In the genomic region with DNA sequence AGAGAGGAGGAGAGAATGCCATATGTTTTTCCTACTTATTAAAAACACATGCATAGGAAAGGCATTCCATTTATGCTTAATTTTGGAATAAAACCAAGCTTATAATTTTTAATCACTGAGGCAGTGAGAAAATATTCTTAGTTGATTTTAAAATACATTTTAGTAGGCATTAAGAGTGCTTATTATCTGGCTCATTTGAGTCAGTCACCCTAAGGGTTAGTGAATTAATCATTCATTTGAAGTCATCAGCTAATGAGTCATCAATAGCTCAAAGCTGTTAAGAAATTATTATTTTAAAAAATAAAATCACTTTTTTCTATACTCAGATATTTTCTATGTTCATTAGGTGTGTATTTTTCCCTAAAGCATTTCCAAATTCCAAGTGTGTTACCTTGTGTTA, we compare ENCODE assay signal across 17 cellular contexts.
DNase-seq lines count a peak whose midpoint lies in the region; ATAC-seq and TF ChIP-seq lines count a peak whose summit lies in the region.
"Had no signal": no experiment of that assay in that cellular context is flagged by ENCODE, and none has a peak within 500 bp of the region (broad histone marks: within the 10 kb centered on the region; RNA-seq: fewer than 3 reads in every experiment).

No MANE protein-coding gene starts in this region.

- TF ChIP-seq CTCF in epithelial cell of esophagus (IDR thresholded peaks at IDR 0.05; ENCODE audit: insufficient read depth, low read depth, low read length, missing control alignments) (no peak), osteoblast (IDR thresholded peaks at IDR 0.05; ENCODE audit: extremely low read depth, low read depth, low read length) (no peak), WERI-Rb-1 (IDR thresholded peaks at IDR 0.05; ENCODE audit: low read depth, low read length) (no peak)

- DNase-seq in ELR (ENCODE audit: low read depth) = peak; percentile 64
- peak; percentile 15 for DNase-seq in NCI-H226
- peak; percentile 67 for DNase-seq in epithelial cell of esophagus (ENCODE audit: low read depth)
- DNase-seq in osteoblast (ENCODE audit: insufficient read length, low spot score, missing footprints) = peak; percentile 74
- no peak for DNase-seq in WERI-Rb-1
- DNase-seq: Caco-2; CD4-positive, alpha-beta T cell; DMS153; H7; Karpas-422; NCI-H1417 treated with DMSO at 0.1 percent for 48 hours; NCI-H1930; NCI-H345; NCI-H524 treated with DMSO at 0.1 percent for 48 hours had no signal

- H4K20me1 ChIP-seq in osteoblast (ENCODE audit: insufficient read depth, low read length) = no peaks in the 10 kb centered on the region

- ATAC-seq in HG03432 (IDR thresholded peaks at IDR 0.05; ENCODE audit: unreplicated experiment) = no peak
- no peak for ATAC-seq in GM19395 (IDR thresholded peaks at IDR 0.05; ENCODE audit: unreplicated experiment)
- ATAC-seq: A549 had no signal

- H3K4me3 ChIP-seq in epithelial cell of esophagus (ENCODE audit: low read length) (no peak overlapping the region), osteoblast (ENCODE audit: insufficient read depth, low read length) (no peak overlapping the region), WERI-Rb-1 (ENCODE audit: low read depth, low read length) (no peak overlapping the region)
- H3K4me3 ChIP-seq: A549 had no signal

- H3K79me2 ChIP-seq in osteoblast (ENCODE audit: insufficient read depth, low read length) = no peaks in the 10 kb centered on the region

- H3K4me2 ChIP-seq in osteoblast (ENCODE audit: insufficient read depth, low read length) = no peak overlapping the region
- H3K4me2 ChIP-seq: A549 had no signal

- H3K9me3 ChIP-seq in osteoblast (ENCODE audit: low read depth, low read length) = no peaks in the 10 kb centered on the region
- no peaks in the 10 kb centered on the region for H3K9me3 ChIP-seq in WERI-Rb-1 (ENCODE audit: severe bottlenecking)
- H3K9me3 ChIP-seq: A549, Caco-2 had no signal

- no peaks in the 10 kb centered on the region for H3K4me1 ChIP-seq in osteoblast (ENCODE audit: insufficient read depth, low read length)
- H3K4me1 ChIP-seq: A549, Caco-2 had no signal

- H3K36me3 ChIP-seq in osteoblast (ENCODE audit: insufficient read depth, low read length) (peaks cover 5% of the 10 kb centered on the region), WERI-Rb-1 (no peaks in the 10 kb centered on the region)

- H3K27me3 ChIP-seq in osteoblast (ENCODE audit: insufficient read depth, low read length) = no peaks in the 10 kb centered on the region
- no peaks in the 10 kb centered on the region for H3K27me3 ChIP-seq in WERI-Rb-1 (ENCODE audit: insufficient read depth, low read depth, severe bottlenecking)

- H3K27ac ChIP-seq in osteoblast (ENCODE audit: low read depth, low read length) = no peak overlapping the region
- H3K27ac ChIP-seq in WERI-Rb-1 = no peak overlapping the region
- H3K27ac ChIP-seq: A549 had no signal

- H2AFZ ChIP-seq in osteoblast (ENCODE audit: low read length) = no peak overlapping the region
